In the genomic region with DNA sequence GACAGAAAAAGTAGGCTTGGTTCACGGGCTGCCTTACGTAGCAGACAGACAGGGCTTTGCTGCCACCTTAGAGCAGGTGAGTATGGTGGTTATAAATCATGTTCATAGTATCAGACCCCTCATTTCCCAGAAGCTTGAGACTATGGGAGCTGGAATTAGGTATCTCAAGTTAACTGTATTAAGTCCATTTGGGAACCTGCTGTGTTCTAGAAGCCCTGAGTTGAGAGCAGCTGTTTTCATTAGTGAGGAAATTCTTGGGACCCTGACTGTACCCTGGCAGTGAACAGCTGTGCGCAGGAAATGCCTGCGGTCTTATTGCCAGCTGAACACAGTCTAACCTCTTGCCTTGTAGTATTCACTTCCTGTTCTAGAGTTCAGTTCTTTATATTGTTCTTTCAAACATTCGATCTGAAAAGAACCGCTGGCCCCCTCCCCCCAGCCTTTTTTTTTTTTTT, we compare ENCODE assay signal across 1 cellular context.
TF ChIP-seq lines count a peak whose summit lies in the region.

No MANE protein-coding gene starts in this region.

TF ChIP-seq in IMR-90, 13 proteins besides CTCF, POLR2A, EP300 and RAD21 (continued from another document):
- TF ChIP-seq, protein P1, sequence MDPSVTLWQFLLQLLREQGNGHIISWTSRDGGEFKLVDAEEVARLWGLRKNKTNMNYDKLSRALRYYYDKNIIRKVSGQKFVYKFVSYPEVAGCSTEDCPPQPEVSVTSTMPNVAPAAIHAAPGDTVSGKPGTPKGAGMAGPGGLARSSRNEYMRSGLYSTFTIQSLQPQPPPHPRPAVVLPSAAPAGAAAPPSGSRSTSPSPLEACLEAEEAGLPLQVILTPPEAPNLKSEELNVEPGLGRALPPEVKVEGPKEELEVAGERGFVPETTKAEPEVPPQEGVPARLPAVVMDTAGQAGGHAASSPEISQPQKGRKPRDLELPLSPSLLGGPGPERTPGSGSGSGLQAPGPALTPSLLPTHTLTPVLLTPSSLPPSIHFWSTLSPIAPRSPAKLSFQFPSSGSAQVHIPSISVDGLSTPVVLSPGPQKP (IDR thresholded peaks at IDR 0.05; ENCODE audit: borderline replicate concordance, low read depth, low read length): no peak
- no peak for TF ChIP-seq MXI1 (IDR thresholded peaks at IDR 0.05; ENCODE audit: borderline replicate concordance, low read depth, low read length)
- TF ChIP-seq RFX5 (IDR thresholded peaks at IDR 0.05; ENCODE audit: low read depth, low read length): no peak
- TF ChIP-seq MAFK (IDR thresholded peaks at IDR 0.05; ENCODE audit: low read depth, low read length): no peak
- no peak for TF ChIP-seq BHLHE40 (IDR thresholded peaks at IDR 0.05; ENCODE audit: low read depth, low read length)
- TF ChIP-seq RCOR1 (IDR thresholded peaks at IDR 0.05; ENCODE audit: insufficient replicate concordance, low read length): no peak
- no peak for TF ChIP-seq CEBPB (IDR thresholded peaks at IDR 0.05; ENCODE audit: low read depth, low read length)
- TF ChIP-seq FOS (IDR thresholded peaks at IDR 0.05; ENCODE audit: low read depth, low read length): no peak
- TF ChIP-seq NFE2L2 (IDR thresholded peaks at IDR 0.05; ENCODE audit: low read depth, low read length): no peak
- no peak for TF ChIP-seq MAZ (IDR thresholded peaks at IDR 0.05; ENCODE audit: borderline replicate concordance, low read depth, low read length)
- no peak for TF ChIP-seq CHD1 (IDR thresholded peaks at IDR 0.05; ENCODE audit: low read depth, low read length)
- TF ChIP-seq, protein P2, sequence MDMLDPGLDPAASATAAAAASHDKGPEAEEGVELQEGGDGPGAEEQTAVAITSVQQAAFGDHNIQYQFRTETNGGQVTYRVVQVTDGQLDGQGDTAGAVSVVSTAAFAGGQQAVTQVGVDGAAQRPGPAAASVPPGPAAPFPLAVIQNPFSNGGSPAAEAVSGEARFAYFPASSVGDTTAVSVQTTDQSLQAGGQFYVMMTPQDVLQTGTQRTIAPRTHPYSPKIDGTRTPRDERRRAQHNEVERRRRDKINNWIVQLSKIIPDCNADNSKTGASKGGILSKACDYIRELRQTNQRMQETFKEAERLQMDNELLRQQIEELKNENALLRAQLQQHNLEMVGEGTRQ (IDR thresholded peaks at IDR 0.05; ENCODE audit: low read depth, low read length): no peak
